Comparison of ENCODE assay signal across 8 cellular contexts in genomic region chr1:201648911-201649775, GRCh38.
DNase-seq lines count a peak whose midpoint lies in the region; TF ChIP-seq lines count a peak whose summit lies in the region.

No MANE protein-coding gene starts in this region.

- H3K4me1 ChIP-seq in A673 (ENCODE audit: insufficient read depth, low read length, poor library complexity, severe bottlenecking): peaks cover 28% of the 10 kb centered on the region

- no peak for TF ChIP-seq CTCF in A673 (conservative IDR thresholded peaks at IDR 0.05; ENCODE audit: low read depth, low read length)
- TF ChIP-seq CTCF in chondrocyte (IDR thresholded peaks at IDR 0.05): no peak
- no peak for TF ChIP-seq CTCF in mesothelial cell of epicardium (IDR thresholded peaks at IDR 0.05; ENCODE audit: unreplicated experiment)

- H3K4me3 ChIP-seq in A673 (ENCODE audit: low read depth, low read length, poor library complexity, severe bottlenecking) (peak overlapping the region; percentile 60), MG63 (peak overlapping the region; percentile 78)

- H3K27ac ChIP-seq in A673 (ENCODE audit: low read depth, low read length, poor library complexity, severe bottlenecking): peak overlapping the region; percentile 11

- POLR2A ChIA-PET in A673 (lab: Charles Lee; ENCODE audit: low non-redundant PET): interaction anchor here (0.6 kb wide), 2 partner anchors 83 to 120 kb away, joined by 8 to 9 read pairs; no protein-coding TSS in a partner anchor
- POLR2A ChIA-PET in activated CD4-positive, alpha-beta T cell treated with anti-CD3 and anti-CD28 coated beads, Interleukin-2, amount 10 ng/mL, durations not matched to agents 7 days and 5 days (lab: Charles Lee): no interaction called here

- no peaks in the 10 kb centered on the region for H3K27me3 ChIP-seq in A673 (replicated peaks; ENCODE audit: insufficient read depth, low read depth, low read length, poor library complexity)
- H3K27me3 ChIP-seq in MG63: no peaks in the 10 kb centered on the region

- H3K9me3 Mint-ChIP-seq in chondrocyte (ENCODE audit: low read depth) (no peaks in the 10 kb centered on the region), mesothelial cell of epicardium (no peaks in the 10 kb centered on the region)
- H3K9me3 Mint-ChIP-seq in activated CD4-positive, alpha-beta T cell treated with anti-CD3 and anti-CD28 coated beads, Interleukin-2, amount 10 ng/mL, durations not matched to agents 7 days and 5 days: no peaks in the 10 kb centered on the region

- H3K27me3 Mint-ChIP-seq in chondrocyte (ENCODE audit: low read depth) (no peaks in the 10 kb centered on the region), mesothelial cell of epicardium (ENCODE audit: low read depth) (peaks cover 22% of the 10 kb centered on the region)
- peaks cover 37% of the 10 kb centered on the region for H3K27me3 Mint-ChIP-seq in activated CD4-positive, alpha-beta T cell treated with anti-CD3 and anti-CD28 coated beads, Interleukin-2, amount 10 ng/mL, durations not matched to agents 7 days and 5 days

- peaks cover 4% of the 10 kb centered on the region for H3K36me3 Mint-ChIP-seq in chondrocyte (ENCODE audit: low read depth)
- H3K36me3 Mint-ChIP-seq in mesothelial cell of epicardium: peaks cover 6% of the 10 kb centered on the region
- no peaks in the 10 kb centered on the region for H3K36me3 Mint-ChIP-seq in activated CD4-positive, alpha-beta T cell treated with anti-CD3 and anti-CD28 coated beads, Interleukin-2, amount 10 ng/mL, durations not matched to agents 7 days and 5 days (ENCODE audit: low read depth)

- H3K4me1 Mint-ChIP-seq in chondrocyte (ENCODE audit: low read depth) (peaks cover 64% of the 10 kb centered on the region), mesothelial cell of epicardium (peaks cover 48% of the 10 kb centered on the region)
- peaks cover 1% of the 10 kb centered on the region for H3K4me1 Mint-ChIP-seq in activated CD4-positive, alpha-beta T cell treated with anti-CD3 and anti-CD28 coated beads, Interleukin-2, amount 10 ng/mL, durations not matched to agents 7 days and 5 days

- no peaks in the 10 kb centered on the region for H3K9me3 ChIP-seq in A673 (ENCODE audit: low read depth, low read length, poor library complexity, severe bottlenecking)
- H3K9me3 ChIP-seq in MG63: no peaks in the 10 kb centered on the region

- BruUV-seq in A673 (replicated peaks; lab: Mats Ljungman, UMichigan): no TSS peak

- H3K4me3 Mint-ChIP-seq in chondrocyte (ENCODE audit: unreplicated experiment) (peak overlapping the region; percentile 88), mesothelial cell of epicardium (peak overlapping the region; percentile 86)
- no peak overlapping the region for H3K4me3 Mint-ChIP-seq in activated CD4-positive, alpha-beta T cell treated with anti-CD3 and anti-CD28 coated beads, Interleukin-2, amount 10 ng/mL, durations not matched to agents 7 days and 5 days

- H3K27ac Mint-ChIP-seq in chondrocyte (ENCODE audit: unreplicated experiment) (peak overlapping the region; percentile 88), mesothelial cell of epicardium (peak overlapping the region; percentile 89)
- no peak overlapping the region for H3K27ac Mint-ChIP-seq in activated CD4-positive, alpha-beta T cell treated with anti-CD3 and anti-CD28 coated beads, Interleukin-2, amount 10 ng/mL, durations not matched to agents 7 days and 5 days

- intact Hi-C loops in A673 (cut with micrococcal nuclease; ENCODE audit: unreplicated experiment): loop anchor here (2.0 kb wide), 1 partner anchor 90 kb away; no protein-coding TSS in a partner anchor

- CTCF ChIA-PET in A673 (lab: Charles Lee): interaction anchor here (0.7 kb wide), 1 partner anchor 59 kb away, joined by 4 read pairs; no protein-coding TSS in a partner anchor
- CTCF ChIA-PET in activated CD4-positive, alpha-beta T cell treated with anti-CD3 and anti-CD28 coated beads, Interleukin-2, amount 10 ng/mL, durations not matched to agents 7 days and 5 days (lab: Charles Lee): no interaction called here

- peak; percentile 51 for DNase-seq in A673 (ENCODE audit: low spot score)
- DNase-seq in MG63: peak; percentile 83
- no peak for DNase-seq in chondrocyte (ENCODE audit: low spot score)
- no peak for DNase-seq in mesothelial cell of epicardium (ENCODE audit: low spot score in 2 of 2, unreplicated experiment in 2 of 2)
- DNase-seq in activated CD4-positive, alpha-beta T cell treated with anti-CD3 and anti-CD28 coated beads, Interleukin-2, amount 10 ng/mL, durations not matched to agents 7 days and 5 days: no peak
- DNase-seq in activated CD4-positive, alpha-beta T cell treated with anti-CD3 and anti-CD28 coated beads for 1 hour: no peak
- DNase-seq in amniotic stem cell (lab: John Stamatoyannopoulos, UW): no peak
- no peak for DNase-seq in occipital lobe (lab: John Stamatoyannopoulos, UW)

- H3K36me3 ChIP-seq in A673 (ENCODE audit: insufficient read depth, low read length, poor library complexity, severe bottlenecking) (no peaks in the 10 kb centered on the region), MG63 (peaks cover 63% of the 10 kb centered on the region)

Comparison
In these comparisons a context has a peak if more than half of its experiments do, and no peak if none do; other contexts are left out.
1. DNase-seq: peak in A673 (single experiment) and MG63 (single experiment); none in chondrocyte (single experiment), mesothelial cell of epicardium (0 of 2), activated CD4-positive, alpha-beta T cell treated with anti-CD3 and anti-CD28 coated beads, Interleukin-2, amount 10 ng/mL, durations not matched to agents 7 days and 5 days (single experiment), activated CD4-positive, alpha-beta T cell treated with anti-CD3 and anti-CD28 coated beads for 1 hour (single experiment), amniotic stem cell (single experiment) and occipital lobe (single experiment).